ENCODE assay signal across 24 cellular contexts in the genomic region with DNA sequence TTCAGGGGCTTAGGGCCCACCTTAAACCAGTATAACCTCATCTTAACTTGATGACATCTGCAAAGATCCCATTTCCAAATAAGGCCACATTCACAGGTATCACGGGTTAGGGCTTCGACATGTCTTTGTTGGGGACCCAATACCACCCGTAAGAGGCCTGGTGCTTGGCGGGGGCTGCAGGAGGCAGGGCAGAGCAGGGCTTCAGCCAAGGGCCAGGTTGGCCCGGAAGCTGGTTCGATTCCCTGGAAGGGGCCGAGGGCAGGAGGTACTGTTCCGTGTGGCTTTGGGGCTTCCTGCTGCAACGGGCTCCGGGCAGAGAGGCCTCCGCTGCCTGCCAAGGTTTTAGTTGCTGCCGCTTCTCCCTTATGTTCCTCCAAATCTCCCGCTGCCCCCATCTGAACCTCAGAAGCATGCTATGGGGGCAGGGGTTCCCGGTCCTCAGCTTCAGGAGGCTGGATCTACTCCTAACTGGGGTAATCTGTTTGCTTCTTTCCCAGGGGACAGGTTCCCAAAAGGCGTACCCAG.
"Had no signal": no experiment of that assay in that cellular context is flagged by ENCODE, and none has a peak within 500 bp of the region (broad histone marks: within the 10 kb centered on the region; RNA-seq: fewer than 3 reads in every experiment).

No MANE protein-coding gene starts in this region.

- H3K27me3 ChIP-seq: adrenal gland, body of pancreas, dorsolateral prefrontal cortex, heart left ventricle had no signal

- H3K4me3 ChIP-seq: adrenal gland, body of pancreas, coronary artery, dorsolateral prefrontal cortex, heart left ventricle had no signal

- H3K4me1 ChIP-seq: adrenal gland, body of pancreas, heart left ventricle had no signal

- DNase-seq: activated B cell treated with CpG ODN at 0.5 μM for 24 hours; activated CD4-positive, alpha-beta T cell treated with anti-CD3 and anti-CD28 coated beads for 48 hours; activated CD4-positive, alpha-beta T cell treated with anti-CD3 and anti-CD28 coated beads, Interleukin-2, amount 50 U/mL, for 1 hour; activated CD4-positive, alpha-beta T cell treated with anti-CD3 and anti-CD28 coated beads, Interleukin-2, amount 50 U/mL, for 48 hours; activated CD8-positive, alpha-beta memory T cell treated with anti-CD3 and anti-CD28 coated beads for 24 hours; activated CD8-positive, alpha-beta T cell treated with anti-CD3 and anti-CD28 coated beads for 36 hours; activated effector memory CD4-positive, alpha-beta T cell treated with anti-CD3 and anti-CD28 coated beads, Interleukin-2, amount 50 U/mL, for 16 hours; activated naive CD4-positive, alpha-beta T cell treated with anti-CD3 and anti-CD28 coated beads for 36 hours; activated naive CD8-positive, alpha-beta T cell treated with anti-CD3 and anti-CD28 coated beads for 36 hours; activated naive CD8-positive, alpha-beta T cell treated with anti-CD3 and anti-CD28 coated beads, Interleukin-2, amount 50 U/mL, for 24 hours; activated T-cell treated with anti-CD3 and anti-CD28 coated beads, Interleukin-2, amount 50 U/mL, for 48 hours; adrenal gland; amygdala; aorta; body of pancreas; effector memory CD4-positive, alpha-beta T cell; endodermal cell; foreskin fibroblast; heart left ventricle; T-helper 2 cell had no signal

- H3K27ac ChIP-seq: adrenal gland, body of pancreas, coronary artery, dorsolateral prefrontal cortex, heart left ventricle, VCaP had no signal

- ATAC-seq: activated CD4-positive, CD25-positive, alpha-beta regulatory T cell treated with anti-CD3 and anti-CD28 coated beads, Interleukin-2, amount 50 U/mL, for 24 hours; activated CD8-positive, alpha-beta T cell treated with anti-CD3 and anti-CD28 coated beads for 36 hours; activated naive CD8-positive, alpha-beta T cell treated with anti-CD3 and anti-CD28 coated beads, Interleukin-2, amount 50 U/mL, for 24 hours; body of pancreas; heart left ventricle had no signal

- H3K36me3 ChIP-seq: adrenal gland, heart left ventricle had no signal

- H3K9me3 ChIP-seq: adrenal gland, body of pancreas, heart left ventricle had no signal
